ENCODE assay signal across 14 cellular contexts in the genomic region with DNA sequence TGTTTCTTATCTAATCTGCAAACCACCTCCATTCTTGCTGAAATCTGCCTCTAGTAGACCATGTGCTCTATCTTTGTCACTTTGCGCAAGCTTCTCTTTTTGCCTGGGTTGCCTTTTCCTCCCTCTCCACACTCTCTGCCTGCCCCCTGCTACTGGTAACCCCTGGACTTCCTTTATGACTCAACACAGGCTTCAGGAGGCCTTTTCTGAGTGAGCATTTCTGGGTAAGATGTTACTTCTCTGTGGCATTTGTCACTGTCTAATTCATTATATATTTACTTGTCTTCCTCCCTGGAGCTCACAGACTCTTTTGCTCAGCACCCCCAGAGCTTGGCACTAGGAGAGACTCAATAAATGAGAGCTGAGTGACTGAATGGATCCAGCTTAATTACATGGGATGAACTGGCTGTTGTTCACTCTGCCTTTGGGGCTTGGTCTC. TPM values are rescaled to one million over a fixed set of nuclear protein-coding genes. Genes with fewer than 3 reads are reported as not detected.
A peak's percentile ranks its signal among the peaks of the same experiment; 100 is the strongest.
DNase-seq lines count a peak whose midpoint lies in the region; ATAC-seq, FAIRE-seq and TF ChIP-seq lines count a peak whose summit lies in the region.
"Had no signal": no experiment of that assay in that cellular context is flagged by ENCODE, and none has a peak within 500 bp of the region (broad histone marks: within the 10 kb centered on the region; RNA-seq: fewer than 3 reads in every experiment).

No MANE protein-coding gene starts in this region.

- peak; percentile 21 for DNase-seq in activated naive CD4-positive, alpha-beta T cell treated with anti-CD3 and anti-CD28 coated beads for 36 hours
- DNase-seq in activated naive CD4-positive, alpha-beta T cell treated with anti-CD3 and anti-CD28 coated beads, Interleukin-2, amount 50 U/mL, for 16 hours, result no peak
- DNase-seq in NB4 (ENCODE audit: low read depth) (peak; percentile 92), small intestine (peak; percentile 79), vagina (ENCODE audit: extremely low spot score in 2 of 2) (no peak)
- DNase-seq in activated naive CD8-positive, alpha-beta T cell treated with anti-CD3 and anti-CD28 coated beads for 36 hours, result peak; percentile 13
- no peak for DNase-seq in central memory CD4-positive, alpha-beta T cell
- DNase-seq: activated gamma-delta T cell; stimulated activated CD4-positive, alpha-beta T cell treated with anti-CD3 and anti-CD28 coated beads, Interleukin-2, amount 100 ng/mL, for 24 hours; T-helper 9 cell had no signal

- peak overlapping the region; percentile 9 to 21 for H3K27ac ChIP-seq in small intestine (ENCODE audit: low read depth in 1 of 2, low read length in 1 of 2)
- no peak overlapping the region for H3K27ac ChIP-seq in vagina
- H3K27ac ChIP-seq: gastroesophageal sphincter, parathyroid adenoma had no signal

- FAIRE-seq in small intestine (lab: Jason Lieb, UNC), result no peak
- FAIRE-seq: H54 had no signal

- CTCF ChIA-PET in activated naive CD4-positive, alpha-beta T cell treated with anti-CD3 and anti-CD28 coated beads for 36 hours (lab: Charles Lee), result interaction anchor here (0.7 to 1.7 kb wide), 2 partner anchors 11 to 12 kb away, joined by 3 to 8 read pairs; no protein-coding TSS in a partner anchor

- no peaks in the 10 kb centered on the region for H3K9me3 ChIP-seq in small intestine (ENCODE audit: control insufficient read depth, low read depth)
- no peaks in the 10 kb centered on the region for H3K9me3 ChIP-seq in vagina
- H3K9me3 ChIP-seq: gastroesophageal sphincter had no signal

- no peak overlapping the region for H3K4me3 ChIP-seq in NB4 (ENCODE audit: low read depth, low read length)
- H3K4me3 ChIP-seq in small intestine (ENCODE audit: low read depth in 1 of 2, low read length in 2 of 2), result no peak overlapping the region
- H3K4me3 ChIP-seq in vagina, result no peak overlapping the region
- H3K4me3 ChIP-seq: gastroesophageal sphincter had no signal

- H3K27me3 Mint-ChIP-seq in activated naive CD4-positive, alpha-beta T cell treated with anti-CD3 and anti-CD28 coated beads for 36 hours (ENCODE audit: low read depth), result no peaks in the 10 kb centered on the region
- H3K27me3 Mint-ChIP-seq in activated naive CD8-positive, alpha-beta T cell treated with anti-CD3 and anti-CD28 coated beads for 36 hours, result no peaks in the 10 kb centered on the region

- H3K27me3 ChIP-seq in small intestine (ENCODE audit: control insufficient read depth in 2 of 2, insufficient read depth in 2 of 2, low read length in 2 of 2) (no peaks in the 10 kb centered on the region), vagina (no peaks in the 10 kb centered on the region)

- no peak for ATAC-seq in GM19324 (IDR thresholded peaks at IDR 0.05; ENCODE audit: low FRiP score, unreplicated experiment)
- ATAC-seq: gastroesophageal sphincter had no signal

- H3K27ac Mint-ChIP-seq in activated naive CD4-positive, alpha-beta T cell treated with anti-CD3 and anti-CD28 coated beads for 36 hours, result no peak overlapping the region
- H3K27ac Mint-ChIP-seq in activated naive CD8-positive, alpha-beta T cell treated with anti-CD3 and anti-CD28 coated beads for 36 hours, result no peak overlapping the region

- intact Hi-C loops in activated naive CD4-positive, alpha-beta T cell treated with anti-CD3 and anti-CD28 coated beads for 36 hours (cut with micrococcal nuclease), result no loop called here
- intact Hi-C loops in vagina (cut with DNase I), result no loop called here

- no peaks in the 10 kb centered on the region for H3K9me3 Mint-ChIP-seq in activated naive CD4-positive, alpha-beta T cell treated with anti-CD3 and anti-CD28 coated beads for 36 hours
- H3K9me3 Mint-ChIP-seq in activated naive CD8-positive, alpha-beta T cell treated with anti-CD3 and anti-CD28 coated beads for 36 hours, result no peaks in the 10 kb centered on the region

- H3K36me3 ChIP-seq in small intestine (ENCODE audit: control insufficient read depth in 2 of 2, insufficient read depth in 2 of 2, low read length in 2 of 2) (no peaks in the 10 kb centered on the region), vagina (no peaks in the 10 kb centered on the region)
- H3K36me3 ChIP-seq: gastroesophageal sphincter had no signal

- 6 to 44% (median 28%) methylated on average over 1 of the region's 1 CpG for WGBS in small intestine, 3 donors

- no peaks in the 10 kb centered on the region for H3K36me3 Mint-ChIP-seq in activated naive CD4-positive, alpha-beta T cell treated with anti-CD3 and anti-CD28 coated beads for 36 hours (ENCODE audit: low read depth)
- H3K36me3 Mint-ChIP-seq in activated naive CD8-positive, alpha-beta T cell treated with anti-CD3 and anti-CD28 coated beads for 36 hours, result peaks cover 2% of the 10 kb centered on the region

- H3K4me1 ChIP-seq in small intestine (ENCODE audit: control insufficient read depth in 2 of 2, insufficient read depth in 1 of 2, low read depth in 1 of 2, low read length in 1 of 2) (peaks cover 0 to 12% of the 10 kb centered on the region in 2 donors), vagina (no peaks in the 10 kb centered on the region)
- H3K4me1 ChIP-seq: gastroesophageal sphincter, parathyroid adenoma had no signal

- TF ChIP-seq POLR2A in NB4 (IDR thresholded peaks at IDR 0.05; ENCODE audit: extremely low read depth, insufficient read length) (no peak), vagina (IDR thresholded peaks at IDR 0.05) (no peak)

- H3K4me1 Mint-ChIP-seq in activated naive CD4-positive, alpha-beta T cell treated with anti-CD3 and anti-CD28 coated beads for 36 hours (ENCODE audit: low read depth), result peaks cover 12% of the 10 kb centered on the region
- peaks cover 13% of the 10 kb centered on the region for H3K4me1 Mint-ChIP-seq in activated naive CD8-positive, alpha-beta T cell treated with anti-CD3 and anti-CD28 coated beads for 36 hours

- no peak for TF ChIP-seq CTCF in NB4 (IDR thresholded peaks at IDR 0.05; ENCODE audit: low read depth, low read length)
- no peak for TF ChIP-seq CTCF in vagina (IDR thresholded peaks at IDR 0.05)

- no peak overlapping the region for H3K4me3 Mint-ChIP-seq in activated naive CD4-positive, alpha-beta T cell treated with anti-CD3 and anti-CD28 coated beads for 36 hours
- H3K4me3 Mint-ChIP-seq in activated naive CD8-positive, alpha-beta T cell treated with anti-CD3 and anti-CD28 coated beads for 36 hours, result no peak overlapping the region

RNA-seq across cellular contexts. Expression of a gene that starts 8.4 kb away (rescaled TPM):
- total RNA-seq in activated naive CD4-positive, alpha-beta T cell treated with anti-CD3 and anti-CD28 coated beads for 36 hours, result under 1 TPM; 0.25 to 0.31 TPM
- total RNA-seq in activated naive CD8-positive, alpha-beta T cell treated with anti-CD3 and anti-CD28 coated beads for 36 hours, result under 1 TPM; 0.80 to 0.90 TPM
- 1 to 10 TPM; 3.6 to 5.3 (median 4.3) TPM for polyA plus RNA-seq in small intestine
- total RNA-seq in vagina, result 2.5 TPM

Comparison
In these comparisons a context has a peak if more than half of its experiments do, and no peak if none do; other contexts are left out.
1. DNase-seq: peak in activated naive CD4-positive, alpha-beta T cell treated with anti-CD3 and anti-CD28 coated beads for 36 hours (single experiment), NB4 (single experiment), activated naive CD8-positive, alpha-beta T cell treated with anti-CD3 and anti-CD28 coated beads for 36 hours (single experiment) and small intestine (single experiment); none in activated naive CD4-positive, alpha-beta T cell treated with anti-CD3 and anti-CD28 coated beads, Interleukin-2, amount 50 U/mL, for 16 hours (single experiment), central memory CD4-positive, alpha-beta T cell (single experiment) and vagina (0 of 2).